Comparison of ENCODE assay signal across 8 cellular contexts in genomic region chr15:68055224-68055705, GRCh38. TPM values are rescaled to one million over a fixed set of nuclear protein-coding genes. Genes with fewer than 3 reads are reported as not detected.
DNase-seq lines count a peak whose midpoint lies in the region; ATAC-seq and TF ChIP-seq lines count a peak whose summit lies in the region.

No MANE protein-coding gene starts in this region.

- CTCF ChIA-PET in activated CD4-positive, alpha-beta T cell treated with anti-CD3 and anti-CD28 coated beads, Interleukin-2, amount 10 ng/mL, durations not matched to agents 7 days and 5 days (lab: Charles Lee): no interaction called here

- H3K36me3 Mint-ChIP-seq in GM23338 (ENCODE audit: low read depth): no peaks in the 10 kb centered on the region
- peaks cover 26% of the 10 kb centered on the region for H3K36me3 Mint-ChIP-seq in activated CD4-positive, alpha-beta T cell treated with anti-CD3 and anti-CD28 coated beads, Interleukin-2, amount 10 ng/mL, durations not matched to agents 7 days and 5 days (ENCODE audit: low read depth)

- no peak for ATAC-seq in GM23338

- H3K27me3 ChIP-seq in GM23338 (ENCODE audit: insufficient read depth): 0 out of 2 replicates have a peak, but pooled peaks cover 7% of the 10 kb centered on the region
- H3K27me3 ChIP-seq in mesendoderm (ENCODE audit: insufficient read depth, low read length, poor library complexity): no peaks in the 10 kb centered on the region

- no peak overlapping the region for H2AK5ac ChIP-seq in mesendoderm (ENCODE audit: low read length)

- H3K4me2 ChIP-seq in GM23338 (peak overlapping the region; percentile 98), mesendoderm (ENCODE audit: low read length) (peak overlapping the region; percentile 68)

- H3K27ac ChIP-seq in GM23338 (ENCODE audit: low read depth): 0 out of 2 replicates have a peak overlapping the region, but pooled peaks have one; percentile 51
- peak overlapping the region; percentile 96 for H3K27ac ChIP-seq in mesendoderm (ENCODE audit: low read depth, low read length)

- peaks cover 41% of the 10 kb centered on the region for H3K4me1 ChIP-seq in GM23338 (ENCODE audit: insufficient read depth)
- H3K4me1 ChIP-seq in mesendoderm (ENCODE audit: control insufficient read depth, low read depth, low read length): peaks cover 5% of the 10 kb centered on the region

- peaks cover 11% of the 10 kb centered on the region for H3K27me3 Mint-ChIP-seq in GM23338 (ENCODE audit: insufficient read depth, low read depth, poor library complexity)
- H3K27me3 Mint-ChIP-seq in activated CD4-positive, alpha-beta T cell treated with anti-CD3 and anti-CD28 coated beads, Interleukin-2, amount 10 ng/mL, durations not matched to agents 7 days and 5 days: peaks cover 10% of the 10 kb centered on the region

- H3K4me3 ChIP-seq in GM23338 (peak overlapping the region; percentile 89), mesendoderm (ENCODE audit: low read length) (peak overlapping the region; percentile 89)

- H3K56ac ChIP-seq in mesendoderm (ENCODE audit: low read length): peak overlapping the region; percentile 90

- peak overlapping the region; percentile 91 for H3K4me3 Mint-ChIP-seq in GM23338
- H3K4me3 Mint-ChIP-seq in activated CD4-positive, alpha-beta T cell treated with anti-CD3 and anti-CD28 coated beads, Interleukin-2, amount 10 ng/mL, durations not matched to agents 7 days and 5 days: peak overlapping the region; percentile 93

- no peak overlapping the region for H2AFZ ChIP-seq in GM23338

- H3K4me1 Mint-ChIP-seq in GM23338: peaks cover 46% of the 10 kb centered on the region
- peaks cover 42% of the 10 kb centered on the region for H3K4me1 Mint-ChIP-seq in activated CD4-positive, alpha-beta T cell treated with anti-CD3 and anti-CD28 coated beads, Interleukin-2, amount 10 ng/mL, durations not matched to agents 7 days and 5 days

- H3F3A ChIP-seq in GM23338 (replicated peaks; ENCODE audit: low read depth): no peaks in the 10 kb centered on the region

- DNase-seq in EH (ENCODE audit: low read depth): peak; percentile 67
- peak; percentile 43 for DNase-seq in GM23338 (ENCODE audit: low spot score)
- peak; percentile 12 to 66 for DNase-seq in NCI-H2081 (lab: John Stamatoyannopoulos, UW)
- DNase-seq in activated CD4-positive, alpha-beta T cell treated with anti-CD3 and anti-CD28 coated beads, Interleukin-2, amount 10 ng/mL, durations not matched to agents 7 days and 5 days: peak; percentile 72
- DNase-seq in ecto neural progenitor cell (ENCODE audit: low spot score): peak; percentile 48
- DNase-seq in mesendoderm: peak; percentile 36
- peak; percentile 17 to 43 for DNase-seq in stimulated activated CD8-positive, alpha-beta memory T cell treated with anti-CD3 and anti-CD28 coated beads, Interleukin-15, amount 100 ng/mL, for 4 hours (ENCODE audit: low read depth in 2 of 2)
- DNase-seq in DMS153 (lab: John Stamatoyannopoulos, UW): no peak

- POLR2A ChIA-PET in activated CD4-positive, alpha-beta T cell treated with anti-CD3 and anti-CD28 coated beads, Interleukin-2, amount 10 ng/mL, durations not matched to agents 7 days and 5 days (lab: Charles Lee): interaction anchor here (0.5 kb wide), 1 partner anchor 141 kb away, joined by 4 read pairs; no protein-coding TSS in a partner anchor

- no peak overlapping the region for H2BK15ac ChIP-seq in mesendoderm (replicated peaks; ENCODE audit: low read depth)

- no peak overlapping the region for H2BK120ac ChIP-seq in mesendoderm (ENCODE audit: low read depth, low read length)

- no peaks in the 10 kb centered on the region for H3K9me2 ChIP-seq in GM23338 (ENCODE audit: insufficient read depth)

- H4K20me1 ChIP-seq in GM23338 (replicated peaks; ENCODE audit: insufficient read depth): peaks cover 21% of the 10 kb centered on the region

- no peak overlapping the region for H3K23ac ChIP-seq in mesendoderm (ENCODE audit: low read length)

- H3K4ac ChIP-seq in mesendoderm (ENCODE audit: low read depth, low read length): no peak overlapping the region

- peak overlapping the region; percentile 89 for H3K9ac ChIP-seq in mesendoderm (ENCODE audit: low read length)

- no peak overlapping the region for H3K18ac ChIP-seq in mesendoderm (ENCODE audit: low read length)

- H3K9me3 Mint-ChIP-seq in GM23338: no peaks in the 10 kb centered on the region
- peaks cover 5% of the 10 kb centered on the region for H3K9me3 Mint-ChIP-seq in activated CD4-positive, alpha-beta T cell treated with anti-CD3 and anti-CD28 coated beads, Interleukin-2, amount 10 ng/mL, durations not matched to agents 7 days and 5 days

- H4K5ac ChIP-seq in mesendoderm (ENCODE audit: low read length): no peak overlapping the region

- peaks cover 4% of the 10 kb centered on the region for H3K79me1 ChIP-seq in mesendoderm (ENCODE audit: low read length)

- H3K27ac Mint-ChIP-seq in GM23338: no peak overlapping the region
- peak overlapping the region; percentile 94 for H3K27ac Mint-ChIP-seq in activated CD4-positive, alpha-beta T cell treated with anti-CD3 and anti-CD28 coated beads, Interleukin-2, amount 10 ng/mL, durations not matched to agents 7 days and 5 days

- no peak for TF ChIP-seq CTCF in GM23338 (conservative IDR thresholded peaks at IDR 0.05; ENCODE audit: low read depth in 2 of 2)

- no CpG with 5 or more reads among the region's 15 CpGs for WGBS in mesendoderm (ENCODE audit: extremely low coverage, insufficient coverage, low lambda C conversion rate)

- no peak overlapping the region for H2BK5ac ChIP-seq in mesendoderm (ENCODE audit: low read length)

- H3K36me3 ChIP-seq in GM23338 (ENCODE audit: insufficient read depth) (no peaks in the 10 kb centered on the region), mesendoderm (ENCODE audit: control insufficient read depth, insufficient read depth, low read length) (no peaks in the 10 kb centered on the region)

- H4K8ac ChIP-seq in mesendoderm (ENCODE audit: low read depth, low read length): no peak overlapping the region

- H3K79me2 ChIP-seq in GM23338 (replicated peaks; ENCODE audit: insufficient read depth) (peaks cover 54% of the 10 kb centered on the region), mesendoderm (ENCODE audit: control insufficient read depth, insufficient read depth, low read length) (peaks cover 27% of the 10 kb centered on the region)

TF ChIP-seq in GM23338, 12 proteins besides CTCF, POLR2A, EP300 and RAD21 (continues in another document):
- no peak for TF ChIP-seq NANOG (IDR thresholded peaks at IDR 0.05; ENCODE audit: borderline replicate concordance)
- no peak for TF ChIP-seq STAT1 (IDR thresholded peaks at IDR 0.05; ENCODE audit: unreplicated experiment)

RNA-seq across cellular contexts. Expression of gene PIAS1, which starts 1.1 kb away (rescaled TPM):
- 20.0 and 32.1 TPM in 2 replicates for total RNA-seq in GM23338 (2014; rRNA removed; shearing (Covaris generic))
- 23.3 and 30.7 TPM in 2 replicates for polyA plus RNA-seq in GM23338 (2016; fragmentation: Nextera tagmentation; extraction: Ambion mirVana)
- total RNA-seq in activated CD4-positive, alpha-beta T cell treated with anti-CD3 and anti-CD28 coated beads, Interleukin-2, amount 10 ng/mL, durations not matched to agents 7 days and 5 days: 10 to 100 TPM; 41.7 to 53.3 TPM
- 39.1 TPM for polyA plus RNA-seq in mesendoderm (2013, experiment 1 of 2)
- polyA plus RNA-seq in mesendoderm (2013, experiment 2 of 2): 41.5 TPM
